9 cellular contexts compared by ENCODE assay signal in the genomic region with DNA sequence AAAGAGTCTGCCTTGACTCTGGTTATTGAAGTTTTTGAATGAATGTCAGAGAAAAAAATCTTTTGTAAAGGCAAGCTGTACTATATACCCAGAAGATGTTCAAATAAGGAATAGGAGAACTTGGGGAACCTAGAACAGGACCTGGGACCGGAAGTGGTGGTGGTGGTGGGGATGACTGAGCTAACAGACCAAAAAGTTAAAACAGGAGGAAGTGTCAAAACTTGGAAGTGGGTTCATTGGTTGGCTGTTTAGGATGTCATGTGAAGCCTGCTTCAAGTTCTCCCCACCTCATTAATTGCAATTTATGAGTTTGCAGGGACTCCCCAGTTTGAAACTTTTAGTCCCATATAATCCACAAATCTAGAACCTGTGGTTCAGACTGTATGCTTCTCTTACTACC. TPM values are rescaled to one million over a fixed set of nuclear protein-coding genes. Genes with fewer than 3 reads are reported as not detected.
A peak's percentile ranks its signal among the peaks of the same experiment; 100 is the strongest.
DNase-seq lines count a peak whose midpoint lies in the region; ATAC-seq and TF ChIP-seq lines count a peak whose summit lies in the region.
"Had no signal": no experiment of that assay in that cellular context is flagged by ENCODE, and none has a peak within 500 bp of the region (broad histone marks: within the 10 kb centered on the region; RNA-seq: fewer than 3 reads in every experiment).

No MANE protein-coding gene starts in this region.

- H2AFZ ChIP-seq in Loucy (ENCODE audit: low read length), result no peak overlapping the region
- H2AFZ ChIP-seq: parathyroid adenoma had no signal

- TF ChIP-seq CTCF in Loucy (conservative IDR thresholded peaks at IDR 0.05; ENCODE audit: low read length) (no peak), omental fat pad (IDR thresholded peaks at IDR 0.05) (no peak)

- H3F3A ChIP-seq in Loucy (ENCODE audit: low read depth), result 0 out of 2 replicates have a peak, but pooled peaks cover 5% of the 10 kb centered on the region

- H3K36me3 Mint-ChIP-seq in activated naive CD4-positive, alpha-beta T cell treated with anti-CD3 and anti-CD28 coated beads, Interleukin-2, amount 10 ng/mL, durations not matched to agents 7 days and 5 days, result peaks cover 64% of the 10 kb centered on the region

- no peaks in the 10 kb centered on the region for H3K9me2 ChIP-seq in Loucy (replicated peaks; ENCODE audit: low read depth, low read length)

- H3K9ac ChIP-seq in Loucy (ENCODE audit: low read depth, low read length, poor library complexity, severe bottlenecking), result peak overlapping the region; percentile 29
- H3K9ac ChIP-seq: parathyroid adenoma had no signal

- H3K27ac Mint-ChIP-seq in activated naive CD4-positive, alpha-beta T cell treated with anti-CD3 and anti-CD28 coated beads, Interleukin-2, amount 10 ng/mL, durations not matched to agents 7 days and 5 days, result peak overlapping the region; percentile 61

- CTCF ChIA-PET in activated naive CD4-positive, alpha-beta T cell treated with anti-CD3 and anti-CD28 coated beads, Interleukin-2, amount 10 ng/mL, durations not matched to agents 7 days and 5 days (lab: Charles Lee), result interaction anchor here (0.6 to 1.0 kb wide), 4 partner anchors 8 to 1829 kb away, joined by 3 read pairs; no protein-coding TSS in a partner anchor

- H3K27me3 Mint-ChIP-seq in activated naive CD4-positive, alpha-beta T cell treated with anti-CD3 and anti-CD28 coated beads, Interleukin-2, amount 10 ng/mL, durations not matched to agents 7 days and 5 days, result no peaks in the 10 kb centered on the region

- DNase-seq in activated CD4-positive, alpha-beta T cell treated with anti-CD3 and anti-CD28 coated beads for 48 hours, result peak; percentile 44
- DNase-seq in activated CD4-positive, alpha-beta T cell treated with anti-CD3 and anti-CD28 coated beads, Interleukin-2, amount 50 U/mL, for 4 hours, result no peak
- peak; percentile 74 for DNase-seq in activated naive CD4-positive, alpha-beta T cell treated with anti-CD3 and anti-CD28 coated beads, Interleukin-2, amount 10 ng/mL, durations not matched to agents 7 days and 5 days
- DNase-seq in stimulated activated CD4-positive, alpha-beta T cell treated with anti-CD3 and anti-CD28 coated beads, Interleukin-2, amount 100 ng/mL, for 24 hours, result peak; percentile 31 to 48
- no peak for DNase-seq in omental fat pad (ENCODE audit: low spot score)
- DNase-seq in cortex of kidney (lab: John Stamatoyannopoulos, UW), result no peak
- DNase-seq in SHP77 (lab: John Stamatoyannopoulos, UW), result no peak

- H3K36me3 ChIP-seq in Loucy (ENCODE audit: insufficient read depth, low read length), result peaks cover 17% of the 10 kb centered on the region; the same call in 1 of the 2 replicates

- peaks cover 8% of the 10 kb centered on the region; the same call in 1 of the 2 replicates for H3K9me3 ChIP-seq in Loucy (ENCODE audit: insufficient read depth, low read depth, low read length)

- ATAC-seq in omental fat pad (ENCODE audit: low FRiP score), result no peak

- no peaks in the 10 kb centered on the region for H3K27me3 ChIP-seq in Loucy (ENCODE audit: insufficient read depth, low read length, poor library complexity, severe bottlenecking)

- no peaks in the 10 kb centered on the region for H4K20me1 ChIP-seq in Loucy (ENCODE audit: insufficient read depth, low read length, poor library complexity, severe bottlenecking)

- H3K4me3 Mint-ChIP-seq in activated naive CD4-positive, alpha-beta T cell treated with anti-CD3 and anti-CD28 coated beads, Interleukin-2, amount 10 ng/mL, durations not matched to agents 7 days and 5 days, result peak overlapping the region; percentile 33

- peaks cover 11% of the 10 kb centered on the region for H3K9me3 Mint-ChIP-seq in activated naive CD4-positive, alpha-beta T cell treated with anti-CD3 and anti-CD28 coated beads, Interleukin-2, amount 10 ng/mL, durations not matched to agents 7 days and 5 days

- peaks cover 43% of the 10 kb centered on the region for H3K4me1 ChIP-seq in Loucy (ENCODE audit: insufficient read depth, low read length, poor library complexity, severe bottlenecking)
- H3K4me1 ChIP-seq: parathyroid adenoma had no signal

- H3K4me3 ChIP-seq in Loucy (ENCODE audit: low read length, poor library complexity, severe bottlenecking), result no peak overlapping the region

- no peaks in the 10 kb centered on the region for H3K79me2 ChIP-seq in Loucy (ENCODE audit: insufficient read depth, low read length)
- H3K79me2 ChIP-seq: parathyroid adenoma had no signal

- peaks cover 61% of the 10 kb centered on the region for H3K4me1 Mint-ChIP-seq in activated naive CD4-positive, alpha-beta T cell treated with anti-CD3 and anti-CD28 coated beads, Interleukin-2, amount 10 ng/mL, durations not matched to agents 7 days and 5 days

- peak overlapping the region; percentile 43 for H3K4me2 ChIP-seq in Loucy (ENCODE audit: low read depth, low read length, poor library complexity, severe bottlenecking)

RNA-seq across cellular contexts. Expression of a gene that starts 26.2 kb away (rescaled TPM):
- 10 to 100 TPM in 2 of 4 donors, 1 to 10 TPM in 2; 4.2 to 42.7 (median 8.6) TPM for total RNA-seq in omental fat pad

Comparison
In these comparisons a context has a peak if more than half of its experiments do, and no peak if none do; other contexts are left out.
1. DNase-seq: peak in activated CD4-positive, alpha-beta T cell treated with anti-CD3 and anti-CD28 coated beads for 48 hours (single experiment), activated naive CD4-positive, alpha-beta T cell treated with anti-CD3 and anti-CD28 coated beads, Interleukin-2, amount 10 ng/mL, durations not matched to agents 7 days and 5 days (single experiment) and stimulated activated CD4-positive, alpha-beta T cell treated with anti-CD3 and anti-CD28 coated beads, Interleukin-2, amount 100 ng/mL, for 24 hours (2 of 2); none in activated CD4-positive, alpha-beta T cell treated with anti-CD3 and anti-CD28 coated beads, Interleukin-2, amount 50 U/mL, for 4 hours (0 of 2), omental fat pad (single experiment), cortex of kidney (single experiment) and SHP77 (0 of 2).